ENCODE assay signal across 1 cellular context in genomic region chr10:26806557-26806956, GRCh38.
TF ChIP-seq lines count a peak whose summit lies in the region.

No MANE protein-coding gene starts in this region.

TF ChIP-seq in GM12878, 131 proteins besides CTCF, POLR2A, EP300 and RAD21:
- TF ChIP-seq BACH1 (IDR thresholded peaks at IDR 0.05; ENCODE audit: borderline replicate concordance), result no peak
- TF ChIP-seq IRF4 (IDR thresholded peaks at IDR 0.05; ENCODE audit: low read depth, low read length), result no peak
- TF ChIP-seq ZBED1 (IDR thresholded peaks at IDR 0.05; ENCODE audit: borderline replicate concordance), result no peak
- no peak for TF ChIP-seq CBX3 (IDR thresholded peaks at IDR 0.05; ENCODE audit: borderline replicate concordance, low read depth)
TF ChIP-seq in GM12878: peak in this region for 0.
